ENCODE assay signal across 13 cellular contexts in the genomic region with DNA sequence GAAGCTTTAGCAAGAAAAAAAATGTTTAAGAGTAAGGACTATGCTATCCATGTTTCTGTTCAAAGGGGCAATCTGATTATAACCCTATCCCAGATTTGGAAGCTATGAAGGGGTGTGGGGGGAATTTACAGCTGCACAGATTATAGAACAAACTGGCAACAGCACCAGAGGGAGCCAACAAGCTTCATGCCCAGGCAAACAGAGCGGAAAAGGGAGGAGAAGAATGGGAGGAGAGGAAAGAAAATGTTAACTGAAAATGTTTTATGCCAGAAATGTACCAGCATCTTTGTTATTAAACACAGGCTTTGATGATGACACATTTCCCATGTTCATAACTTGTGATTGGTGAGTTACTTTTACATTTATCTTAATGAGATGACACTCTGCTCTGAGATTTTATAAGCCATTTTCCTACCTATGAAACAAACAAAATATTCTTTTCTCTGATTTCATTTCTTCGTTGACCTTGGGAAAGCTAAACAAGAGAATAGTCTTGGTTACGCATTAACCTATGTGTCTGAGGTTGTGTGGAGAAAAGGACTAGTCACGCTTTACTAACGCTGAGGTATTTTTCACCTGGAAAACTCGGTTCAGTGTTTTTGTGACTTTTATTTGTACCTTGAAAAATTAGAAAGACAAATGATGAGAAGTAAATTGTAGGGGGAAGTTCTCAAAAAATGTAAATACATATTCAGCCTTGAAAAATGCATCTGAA.
"Had no signal": no experiment of that assay in that cellular context is flagged by ENCODE, and none has a peak within 500 bp of the region (broad histone marks: within the 10 kb centered on the region; RNA-seq: fewer than 3 reads in every experiment).

No MANE protein-coding gene starts in this region.

- H3K4me3 ChIP-seq: gastrocnemius medialis, lung, smooth muscle cell, tibial nerve had no signal

- H3K36me3 Mint-ChIP-seq: activated CD4-positive, alpha-beta memory T cell treated with anti-CD3 and anti-CD28 coated beads for 36 hours; naive B cell; stimulated activated effector memory CD8-positive, alpha-beta T cell treated with anti-CD3 and anti-CD28 coated beads, Interleukin-12 subunit alpha, Interleukin-12 subunit beta, amount 100 ng/mL, for 72 hours had no signal

- H3K4me3 Mint-ChIP-seq: activated CD4-positive, alpha-beta memory T cell treated with anti-CD3 and anti-CD28 coated beads for 36 hours; naive B cell; stimulated activated effector memory CD8-positive, alpha-beta T cell treated with anti-CD3 and anti-CD28 coated beads, Interleukin-12 subunit alpha, Interleukin-12 subunit beta, amount 100 ng/mL, for 72 hours had no signal

- ATAC-seq: gastrocnemius medialis; right cardiac atrium; stimulated activated effector memory CD8-positive, alpha-beta T cell treated with anti-CD3 and anti-CD28 coated beads, Interleukin-12 subunit alpha, Interleukin-12 subunit beta, amount 100 ng/mL, for 72 hours had no signal

- H3K27me3 Mint-ChIP-seq: activated CD4-positive, alpha-beta memory T cell treated with anti-CD3 and anti-CD28 coated beads for 36 hours had no signal

- H3K27ac Mint-ChIP-seq: activated CD4-positive, alpha-beta memory T cell treated with anti-CD3 and anti-CD28 coated beads for 36 hours; stimulated activated effector memory CD8-positive, alpha-beta T cell treated with anti-CD3 and anti-CD28 coated beads, Interleukin-12 subunit alpha, Interleukin-12 subunit beta, amount 100 ng/mL, for 72 hours had no signal

- DNase-seq: activated CD4-positive, alpha-beta memory T cell treated with anti-CD3 and anti-CD28 coated beads for 36 hours; effector CD4-positive, alpha-beta T cell; gastrocnemius medialis; naive B cell; posterior cingulate gyrus; right cardiac atrium; T1000 had no signal

- H3K4me1 Mint-ChIP-seq: naive B cell; stimulated activated effector memory CD8-positive, alpha-beta T cell treated with anti-CD3 and anti-CD28 coated beads, Interleukin-12 subunit alpha, Interleukin-12 subunit beta, amount 100 ng/mL, for 72 hours had no signal

- H3K9me3 Mint-ChIP-seq: activated CD4-positive, alpha-beta memory T cell treated with anti-CD3 and anti-CD28 coated beads for 36 hours had no signal

- FAIRE-seq: astrocyte, colon had no signal
